Comparison of ENCODE assay signal across 8 cellular contexts in the genomic region with DNA sequence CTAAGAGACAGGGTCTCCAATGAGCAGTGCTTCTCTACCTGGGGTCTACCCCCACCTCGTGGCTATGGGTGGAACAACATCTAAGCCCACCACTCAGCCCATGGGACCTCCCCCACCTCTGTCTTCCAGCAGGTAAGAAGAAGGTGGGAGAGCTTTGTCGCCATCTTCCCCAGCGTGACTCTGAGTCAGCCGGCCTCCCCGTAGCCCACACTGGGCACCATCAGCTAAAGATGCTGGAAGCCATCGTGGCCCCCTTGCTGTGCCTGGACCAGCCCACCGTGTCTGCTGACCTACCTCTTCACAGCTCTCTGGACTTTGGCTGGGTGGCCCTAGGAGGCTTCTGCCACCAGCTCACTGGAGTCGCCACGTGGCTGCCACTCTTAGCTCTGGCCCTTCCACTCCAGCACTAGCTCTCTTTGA. TPM values are rescaled to one million over a fixed set of nuclear protein-coding genes. Genes with fewer than 3 reads are reported as not detected.
DNase-seq lines count a peak whose midpoint lies in the region; ATAC-seq and TF ChIP-seq lines count a peak whose summit lies in the region.

No MANE protein-coding gene starts in this region.

- TF ChIP-seq CTCF in colonic mucosa (IDR thresholded peaks at IDR 0.05), result peak; percentile 27
- peak; percentile 89 for TF ChIP-seq CTCF in retinal pigment epithelial cell (conservative IDR thresholded peaks at IDR 0.05; ENCODE audit: low read depth, low read length)

- no peaks in the 10 kb centered on the region for H3K27me3 ChIP-seq in colonic mucosa

- H3K9ac ChIP-seq in colonic mucosa (ENCODE audit: low read depth in 2 of 2, low read length in 2 of 2), result no peak overlapping the region

- no peaks in the 10 kb centered on the region for H3K4me1 ChIP-seq in colonic mucosa

- H3K4me3 ChIP-seq in colonic mucosa, result peak overlapping the region; percentile 11
- no peak overlapping the region for H3K4me3 ChIP-seq in retinal pigment epithelial cell (ENCODE audit: low read length)

- no peaks in the 10 kb centered on the region for H3K9me3 ChIP-seq in colonic mucosa

- intact Hi-C loops in colonic mucosa (cut with DNase I), result no loop called here

- DNase-seq in DMS 273 (lab: John Stamatoyannopoulos, UW; ENCODE audit: unreplicated experiment) (peak; percentile 45), DMS 273 treated with DMSO at 0.1 percent for 48 hours (lab: John Stamatoyannopoulos, UW) (no peak), NCI-H1092 (lab: John Stamatoyannopoulos, UW) (peak; percentile 16), colonic mucosa (no peak), retinal pigment epithelial cell (ENCODE audit: low read depth) (no peak)

- H3K27ac ChIP-seq in colonic mucosa, result no peak overlapping the region

- ATAC-seq in GM18498 (IDR thresholded peaks at IDR 0.05; ENCODE audit: unreplicated experiment) (no peak), GM19328 (IDR thresholded peaks at IDR 0.05; ENCODE audit: unreplicated experiment) (no peak), GM18870 (IDR thresholded peaks at IDR 0.05; ENCODE audit: unreplicated experiment) (no peak)

- H3K36me3 ChIP-seq in colonic mucosa, result no peaks in the 10 kb centered on the region

RNA-seq across cellular contexts. Expression of a gene that starts 1.0 kb away (rescaled TPM):
- 10 to 100 TPM; 23.0 to 31.6 TPM for total RNA-seq in colonic mucosa

RNA-seq across cellular contexts. Expression of a gene that starts 17.9 kb away (rescaled TPM):
- total RNA-seq in colonic mucosa, result 10 to 100 TPM; 47.7 to 60.1 TPM

RNA-seq across cellular contexts. Expression of a gene that starts 46.9 kb away (rescaled TPM):
- total RNA-seq in colonic mucosa, result 1 to 10 TPM in 1 of 2 donors, under 1 TPM in 1; 0.29 to 3.4 TPM

Comparison
In these comparisons a context has a peak if more than half of its experiments do, and no peak if none do; other contexts are left out.
1. DNase-seq: peak in DMS 273 (single experiment) and NCI-H1092 (single experiment); none in DMS 273 treated with DMSO at 0.1 percent for 48 hours (single experiment), colonic mucosa (single experiment) and retinal pigment epithelial cell (single experiment).